12 cellular contexts compared by ENCODE assay signal in the genomic region with DNA sequence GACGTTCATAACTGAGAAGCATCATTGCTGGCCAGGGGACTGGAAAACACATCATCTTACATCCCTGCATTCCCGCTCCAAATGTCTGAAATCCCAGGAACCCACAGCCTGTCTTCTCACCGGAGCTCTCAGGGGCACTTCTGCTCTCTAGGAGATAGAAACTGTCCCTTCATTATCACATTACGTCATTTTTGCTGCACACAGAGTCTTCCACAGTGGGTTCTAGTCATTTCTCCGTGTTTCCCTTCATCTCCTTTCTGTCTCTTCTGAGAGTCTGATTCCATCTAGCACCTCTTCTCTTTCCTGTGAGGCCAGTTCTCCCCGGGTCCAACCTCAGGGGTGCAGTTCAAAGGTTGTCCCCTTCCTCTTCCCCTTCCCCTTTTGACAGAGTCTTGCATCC. TPM values are rescaled to one million over a fixed set of nuclear protein-coding genes. Genes with fewer than 3 reads are reported as not detected.
DNase-seq lines count a peak whose midpoint lies in the region; ATAC-seq, FAIRE-seq and TF ChIP-seq lines count a peak whose summit lies in the region.
"Not testable (repeated sequence)": the region's sequence is repeated elsewhere in the genome, so short reads cannot be mapped to it uniquely, and the experiment has no call there.
"Had no signal": no experiment of that assay in that cellular context is flagged by ENCODE, and none has a peak within 500 bp of the region (broad histone marks: within the 10 kb centered on the region; RNA-seq: fewer than 3 reads in every experiment).

No MANE protein-coding gene starts in this region.

- WGBS in GM12878 (ENCODE audit: insufficient coverage, insufficient replicate concordance, low lambda C conversion rate, missing lambda C conversion rate): 1% methylated on average over 6 of the region's 6 CpGs
- 4% methylated on average over 6 of the region's 6 CpGs for WGBS in HepG2 (ENCODE audit: low lambda C conversion rate)

- ATAC-seq in T-helper 17 cell, GM12878, HepG2: not testable (repeated sequence)

- not testable (repeated sequence) for TF ChIP-seq CTCF in GM12878 (IDR thresholded peaks at IDR 0.05 in 2 of 3, conservative IDR thresholded peaks at IDR 0.05 in 1 of 3; ENCODE audit: control insufficient read depth in 2 of 3, extremely low read depth in 1 of 3, insufficient read depth in 1 of 3, low read depth in 3 of 3, low read length in 3 of 3); HepG2 (CRISPR knock-in tag; IDR thresholded peaks at IDR 0.05)

- peak overlapping the region; percentile 29 for H3K27ac Mint-ChIP-seq in T-helper 17 cell

- peak; percentile 36 for FAIRE-seq in GM12892 (lab: Jason Lieb, UNC)
- FAIRE-seq in GM12878 (lab: Jason Lieb, UNC); HepG2 (lab: Jason Lieb, UNC): not testable (repeated sequence)

- H3K4me1 ChIP-seq in BLaER1 treated with 17β-estradiol and CSF1 and Interleukin-3, amounts not matched to agents 10 nM and 100 nM: peaks cover 9 to 45% (median 37%) of the 10 kb centered on the region in 10 experiments
- not testable (repeated sequence) for H3K4me1 ChIP-seq in GM12878 (ENCODE audit: control insufficient read depth, insufficient read depth, low read length)
- peaks cover 24% of the 10 kb centered on the region for H3K4me1 ChIP-seq in HepG2 (ENCODE audit: insufficient read depth, low read length)

- not testable (repeated sequence) for H3K36me3 Mint-ChIP-seq in T-helper 17 cell (ENCODE audit: low read depth)

- SMC1A ChIA-PET in GM12878 (lab: Charles Lee; ENCODE audit: uncharacterized antibody, unreplicated experiment): not testable (repeated sequence)

- POLR2A ChIA-PET in GM12878 (lab: Charles Lee); HepG2 (lab: Yijun Ruan, JAX): not testable (repeated sequence)

- not testable (repeated sequence) for H3K79me2 ChIP-seq in GM12878 (ENCODE audit: control insufficient read depth, insufficient read depth, low read length); HepG2 (ENCODE audit: insufficient read depth, low read length)

- not testable (repeated sequence) for H4K20me1 ChIP-seq in BLaER1 treated with 17β-estradiol and CSF1 and Interleukin-3, amounts not matched to agents 10 nM and 100 nM; GM12878 (ENCODE audit: control insufficient read depth, insufficient read depth); HepG2 (ENCODE audit: insufficient read depth, low read length)

- H3K4me2 ChIP-seq in BLaER1 treated with 17β-estradiol and CSF1 and Interleukin-3, amounts not matched to agents 10 nM and 100 nM: peak overlapping the region in 9 of 11 experiments; percentile 18 to 58 (median 38); a peak in 11 of 22 replicates
- not testable (repeated sequence) for H3K4me2 ChIP-seq in GM12878 (ENCODE audit: control insufficient read depth, insufficient read depth)
- H3K4me2 ChIP-seq in HepG2 (ENCODE audit: low read depth, low read length): peak overlapping the region; percentile 36; the same call in 1 of the 2 replicates

- in situ Hi-C loops in GM12878 (cut with MboI) (loop anchor here (10.0 kb wide), 1 partner anchor 1839 kb away; no protein-coding TSS in a partner anchor), HepG2 (cut with HindIII; ENCODE audit: extremely low pct_ligation_motif_present, low pct_unique_long_range_greater_than_20kb) (loop anchor here (25.0 kb wide), 1 partner anchor 109 kb away; no protein-coding TSS in a partner anchor)

- TF ChIP-seq POLR2A in GM12892 (IDR thresholded peaks at IDR 0.05; ENCODE audit: low read depth, low read length); GM12878 (IDR thresholded peaks at IDR 0.05; ENCODE audit: low read depth, low read length); HepG2 (IDR thresholded peaks at IDR 0.05; ENCODE audit: insufficient read depth in 1 of 2, low read depth in 2 of 2, low read length in 2 of 2): not testable (repeated sequence)

- not testable (repeated sequence) for DNase-seq in GM12892 (ENCODE audit: insufficient read length); T-helper 17 cell; GM12878 (ENCODE audit: low read depth, low spot score); HepG2 (ENCODE audit: low spot score)

- H3K9me3 ChIP-seq in BLaER1 treated with 17β-estradiol and CSF1 and Interleukin-3, amounts not matched to agents 10 nM and 100 nM (replicated peaks in 1 of 11): peaks cover 5 to 15% (median 11%) of the 10 kb centered on the region in 11 experiments; a peak in 10 of 22 replicates
- H3K9me3 ChIP-seq in T-helper 17 cell (ENCODE audit: control insufficient read depth, low read length, poor library complexity, severe bottlenecking); GM12878 (replicated peaks; ENCODE audit: control insufficient read depth, insufficient read depth, low read length); HepG2 (ENCODE audit: low read length): not testable (repeated sequence)

- intact Hi-C loops in GM12878 (cut with micrococcal nuclease; ENCODE audit: unreplicated experiment); HepG2 (cut with micrococcal nuclease; ENCODE audit: unreplicated experiment): not testable (repeated sequence)

- not testable (repeated sequence) for TF ChIP-seq EP300 in GM12878 (IDR thresholded peaks at IDR 0.05; ENCODE audit: borderline replicate concordance in 1 of 2, control insufficient read depth in 1 of 2, low read depth in 2 of 2, low read length in 2 of 2); HepG2 (IDR thresholded peaks at IDR 0.05; ENCODE audit: low read depth in 2 of 2, low read length in 2 of 2); HepG2 (CRISPR knock-in tag; IDR thresholded peaks at IDR 0.05; ENCODE audit: borderline replicate concordance)

- not testable (repeated sequence) for H3K27me3 ChIP-seq in BLaER1 treated with 17β-estradiol and CSF1 and Interleukin-3, amounts not matched to agents 10 nM and 100 nM; GM12878 (replicated peaks in 1 of 2; ENCODE audit: control insufficient read depth in 2 of 2, insufficient read depth in 2 of 2, low read length in 1 of 2); HepG2 (ENCODE audit: control insufficient read depth in 1 of 2, insufficient read depth in 2 of 2, low read length in 2 of 2)

- H3K4me1 Mint-ChIP-seq in T-helper 17 cell: not testable (repeated sequence)

- H3K27ac ChIP-seq in BLaER1 treated with 17β-estradiol and CSF1 and Interleukin-3, amounts not matched to agents 10 nM and 100 nM; GM12878 (ENCODE audit: control insufficient read depth, insufficient read depth); HepG2 (ENCODE audit: extremely low read length, insufficient read depth, low read length): not testable (repeated sequence)

- H3K4me3 Mint-ChIP-seq in T-helper 17 cell: not testable (repeated sequence)

- H2AFZ ChIP-seq in GM12878 (ENCODE audit: control insufficient read depth, low read depth, low read length); HepG2 (ENCODE audit: low read length): not testable (repeated sequence)

- RAD21 ChIA-PET in GM12878 (lab: Charles Lee; ENCODE audit: unreplicated experiment): not testable (repeated sequence)

- CTCF ChIA-PET in GM12878 (lab: Yijun Ruan, JAX); HepG2 (lab: Yijun Ruan, JAX; ENCODE audit: low intra/inter-chr PET ratio, low total read pairs): not testable (repeated sequence)

- not testable (repeated sequence) for H3K9ac ChIP-seq in BLaER1 treated with 17β-estradiol and CSF1 and Interleukin-3, amounts not matched to agents 10 nM and 100 nM; GM12878 (ENCODE audit: control insufficient read depth, insufficient read depth, low read length); HepG2 (ENCODE audit: insufficient read depth, low read depth, low read length)

- TF ChIP-seq RAD21 in GM12878 (IDR thresholded peaks at IDR 0.05; ENCODE audit: insufficient read depth, low read depth, low read length); HepG2 (CRISPR knock-in tag; IDR thresholded peaks at IDR 0.05): not testable (repeated sequence)

- not testable (repeated sequence) for H3K36me3 ChIP-seq in BLaER1 treated with 17β-estradiol and CSF1 and Interleukin-3, amounts not matched to agents 10 nM and 100 nM; GM12878 (ENCODE audit: control insufficient read depth in 2 of 2, insufficient read depth in 2 of 2, low read length in 1 of 2); HepG2 (replicated peaks in 1 of 2; ENCODE audit: control insufficient read depth in 1 of 2, insufficient read depth in 2 of 2, low read length in 2 of 2)

- not testable (repeated sequence) for H3K4me3 ChIP-seq in BLaER1 treated with 17β-estradiol and CSF1 and Interleukin-3, amounts not matched to agents 10 nM and 100 nM; GM12878; HepG2 (replicated peaks in 1 of 3; ENCODE audit: insufficient read depth in 1 of 3, low read depth in 2 of 3, low read length in 3 of 3)

- BruUV-seq in GM12878 (replicated peaks; lab: Mats Ljungman, UMichigan); HepG2 (replicated peaks; lab: Mats Ljungman, UMichigan): not testable (repeated sequence)

- peaks cover 12% of the 10 kb centered on the region for H3K27me3 Mint-ChIP-seq in T-helper 17 cell

RNA-seq across cellular contexts. Expression of gene IGLL1, which starts 15.8 kb away (rescaled TPM):
- polyA plus RNA-seq in GM12892 (2012; ENCODE audit: missing spikeins): not detected
- total RNA-seq in T-helper 17 cell (not detected), GM12878 (2014; rRNA removed) (not detected in 2 replicates), GM12878 (2014; rRNA removed; fragmentation: Illumina TruSeq; extraction: Trizol) (not detected in 2 replicates), GM12878 (2021) (not detected in 2 replicates), HepG2 (2016; rRNA removed; fragmentation: Illumina TruSeq; extraction: Trizol) (not detected in 2 replicates)
- not detected in 2 replicates for total RNA-seq in GM12878 (2013; cell fraction: nucleolus; rRNA removed)
- not detected for polyA plus RNA-seq in GM12878 (2011; ENCODE audit: low read depth)
- polyA plus RNA-seq in GM12878 (2011; rRNA removed) (not detected in 2 replicates), GM12878 (2014; fragmentation: Illumina TruSeq; extraction: Trizol) (not detected in 2 replicates), GM12878 (2014; fragmentation: Nextera tagmentation; extraction: Ambion mirVana) (not detected), GM12878 (2014; rRNA removed) (not detected in 2 replicates), GM12878 (2016; fragmentation: Nextera tagmentation; extraction: Ambion mirVana) (not detected), HepG2 (2011; rRNA removed) (not detected in 2 replicates)
- polyA plus RNA-seq in GM12878 (2011; cell fraction: cytosol; rRNA removed): not detected in 2 replicates
- not detected in 2 replicates for polyA plus RNA-seq in GM12878 (2011; cell fraction: nucleus; rRNA removed)
- not detected in 2 replicates for polyA plus RNA-seq in GM12878 (2012)
- polyA minus RNA-seq in GM12878 (2011; rRNA and poly(A)+ RNA removed): not detected in 2 replicates
- polyA minus RNA-seq in GM12878 (2011; cell fraction: cytosol; rRNA and poly(A)+ RNA removed): not detected in 2 replicates
- polyA minus RNA-seq in GM12878 (2011; cell fraction: nucleus; rRNA and poly(A)+ RNA removed): not detected in 2 replicates
- not detected in 2 replicates for total RNA-seq in HepG2 (2016; cell fraction: cytosol; rRNA removed; fragmentation: Illumina TruSeq; extraction: Trizol; ENCODE audit: low read depth)
- not detected in 2 replicates for total RNA-seq in HepG2 (2016; cell fraction: insoluble cytoplasmic fraction; rRNA removed; fragmentation: Illumina TruSeq; extraction: Trizol)
- total RNA-seq in HepG2 (2016; cell fraction: membrane; rRNA removed; fragmentation: Illumina TruSeq; extraction: Trizol): not detected in 2 replicates
- not detected in 2 replicates for total RNA-seq in HepG2 (2016; cell fraction: nucleus; rRNA removed; fragmentation: Illumina TruSeq; extraction: Trizol)
- polyA plus RNA-seq in HepG2 (2011; cell fraction: cytosol; rRNA removed): not detected in 2 replicates
- not detected in 2 replicates for polyA plus RNA-seq in HepG2 (2011; cell fraction: nucleus; rRNA removed)
- polyA plus RNA-seq in HepG2 (2012): not detected in 2 replicates
- not detected in 2 replicates for polyA plus RNA-seq in HepG2 (2016; cell fraction: cytosol; fragmentation: Illumina TruSeq; extraction: Trizol; ENCODE audit: low read depth)
- not detected in 2 replicates for polyA plus RNA-seq in HepG2 (2016; cell fraction: insoluble cytoplasmic fraction; fragmentation: Illumina TruSeq; extraction: Trizol; ENCODE audit: low read depth)
- not detected in 2 replicates for polyA plus RNA-seq in HepG2 (2016; cell fraction: membrane; fragmentation: Illumina TruSeq; extraction: Trizol; ENCODE audit: low read depth)
- polyA plus RNA-seq in HepG2 (2016; cell fraction: nucleus; fragmentation: Illumina TruSeq; extraction: Trizol; ENCODE audit: insufficient read depth, low read depth): not detected in 2 replicates
- not detected in 2 replicates for polyA minus RNA-seq in HepG2 (2011; rRNA and poly(A)+ RNA removed; ENCODE audit: low replicate concordance)
- not detected in 2 replicates for polyA minus RNA-seq in HepG2 (2011; cell fraction: cytosol; rRNA and poly(A)+ RNA removed)
- not detected in 2 replicates for polyA minus RNA-seq in HepG2 (2011; cell fraction: nucleus; rRNA and poly(A)+ RNA removed)
- total RNA-seq: A673; CD4-positive, alpha-beta memory T cell; CD4-positive, CD25-positive, alpha-beta regulatory T cell; CD8-positive, alpha-beta memory T cell; Daoy had no signal
- polyA plus RNA-seq: AG04450; CD14-positive monocyte; CD4-positive, alpha-beta memory T cell; CD4-positive, CD25-positive, alpha-beta regulatory T cell; CD8-positive, alpha-beta memory T cell had no signal

RNA-seq across cellular contexts. Expression of gene DRICH1, which starts 36.2 kb away (rescaled TPM):
- 0.28 TPM for polyA plus RNA-seq in GM12892 (2012; ENCODE audit: missing spikeins)
- total RNA-seq in T-helper 17 cell (1 to 10 TPM in 1 of 2 donors, under 1 TPM in 1; 0.42 to 2.5 TPM), GM12878 (2014; rRNA removed) (not detected in 2 replicates), GM12878 (2014; rRNA removed; fragmentation: Illumina TruSeq; extraction: Trizol) (not detected in 2 replicates), GM12878 (2021) (0.24 TPM in 1 of 2 replicates, not detected in the other), HepG2 (2016; rRNA removed; fragmentation: Illumina TruSeq; extraction: Trizol) (0.15 and 0.66 TPM in 2 replicates)
- 0.52 TPM in 1 of 2 replicates, not detected in the other for total RNA-seq in GM12878 (2013; cell fraction: nucleolus; rRNA removed)
- polyA plus RNA-seq in GM12878 (2011; ENCODE audit: low read depth): not detected
- polyA plus RNA-seq in GM12878 (2011; rRNA removed) (0.13 TPM in 1 of 2 replicates, not detected in the other), GM12878 (2014; fragmentation: Illumina TruSeq; extraction: Trizol) (not detected in 2 replicates), GM12878 (2014; fragmentation: Nextera tagmentation; extraction: Ambion mirVana) (not detected), GM12878 (2014; rRNA removed) (not detected in 2 replicates), GM12878 (2016; fragmentation: Nextera tagmentation; extraction: Ambion mirVana) (not detected), HepG2 (2011; rRNA removed) (0.08 and 0.22 TPM in 2 replicates)
- 0.06 and 0.15 TPM in 2 replicates for polyA plus RNA-seq in GM12878 (2011; cell fraction: cytosol; rRNA removed)
- polyA plus RNA-seq in GM12878 (2011; cell fraction: nucleus; rRNA removed): 0.52 and 1.3 TPM in 2 replicates
- polyA plus RNA-seq in GM12878 (2012): 0.13 TPM in 1 of 2 replicates, not detected in the other
- polyA minus RNA-seq in GM12878 (2011; rRNA and poly(A)+ RNA removed): 0.95 TPM in 1 of 2 replicates, not detected in the other
- polyA minus RNA-seq in GM12878 (2011; cell fraction: cytosol; rRNA and poly(A)+ RNA removed): not detected in 2 replicates
- not detected in 2 replicates for polyA minus RNA-seq in GM12878 (2011; cell fraction: nucleus; rRNA and poly(A)+ RNA removed)
- 0.53 TPM in 1 of 2 replicates, not detected in the other for total RNA-seq in HepG2 (2016; cell fraction: cytosol; rRNA removed; fragmentation: Illumina TruSeq; extraction: Trizol; ENCODE audit: low read depth)
- total RNA-seq in HepG2 (2016; cell fraction: insoluble cytoplasmic fraction; rRNA removed; fragmentation: Illumina TruSeq; extraction: Trizol): 0.43 TPM in 1 of 2 replicates, not detected in the other
- 0.14 and 0.28 TPM in 2 replicates for total RNA-seq in HepG2 (2016; cell fraction: membrane; rRNA removed; fragmentation: Illumina TruSeq; extraction: Trizol)
- total RNA-seq in HepG2 (2016; cell fraction: nucleus; rRNA removed; fragmentation: Illumina TruSeq; extraction: Trizol): 0.28 and 0.56 TPM in 2 replicates
- 0.05 TPM in 1 of 2 replicates, not detected in the other for polyA plus RNA-seq in HepG2 (2011; cell fraction: cytosol; rRNA removed)
- polyA plus RNA-seq in HepG2 (2011; cell fraction: nucleus; rRNA removed): 0.98 and 1.4 TPM in 2 replicates
- 0.11 and 0.16 TPM in 2 replicates for polyA plus RNA-seq in HepG2 (2012)
- not detected in 2 replicates for polyA plus RNA-seq in HepG2 (2016; cell fraction: cytosol; fragmentation: Illumina TruSeq; extraction: Trizol; ENCODE audit: low read depth)
- polyA plus RNA-seq in HepG2 (2016; cell fraction: insoluble cytoplasmic fraction; fragmentation: Illumina TruSeq; extraction: Trizol; ENCODE audit: low read depth): 0.25 TPM in 1 of 2 replicates, not detected in the other
- 0.14 TPM in 1 of 2 replicates, not detected in the other for polyA plus RNA-seq in HepG2 (2016; cell fraction: membrane; fragmentation: Illumina TruSeq; extraction: Trizol; ENCODE audit: low read depth)
- polyA plus RNA-seq in HepG2 (2016; cell fraction: nucleus; fragmentation: Illumina TruSeq; extraction: Trizol; ENCODE audit: insufficient read depth, low read depth): 1.1 and 1.4 TPM in 2 replicates
- 0.63 TPM in 1 of 2 replicates, not detected in the other for polyA minus RNA-seq in HepG2 (2011; rRNA and poly(A)+ RNA removed; ENCODE audit: low replicate concordance)
- polyA minus RNA-seq in HepG2 (2011; cell fraction: cytosol; rRNA and poly(A)+ RNA removed): not detected in 2 replicates
- 0.37 and 0.39 TPM in 2 replicates for polyA minus RNA-seq in HepG2 (2011; cell fraction: nucleus; rRNA and poly(A)+ RNA removed)
- total RNA-seq: CD4-positive, CD25-positive, alpha-beta regulatory T cell; Daoy had no signal
- polyA plus RNA-seq: CD14-positive monocyte; CD4-positive, alpha-beta memory T cell; CD8-positive, alpha-beta memory T cell had no signal
